26 cellular contexts compared by ENCODE assay signal in genomic region chr12:41234672-41235071, GRCh38. TPM values are rescaled to one million over a fixed set of nuclear protein-coding genes. Genes with fewer than 3 reads are reported as not detected.
"Had no signal": no experiment of that assay in that cellular context is flagged by ENCODE, and none has a peak within 500 bp of the region (broad histone marks: within the 10 kb centered on the region; RNA-seq: fewer than 3 reads in every experiment).

No MANE protein-coding gene starts in this region.

- DNase-seq: activated B cell treated with CpG ODN at 0.5 μM for 24 hours; activated CD4-positive, alpha-beta T cell treated with anti-CD3 and anti-CD28 coated beads for 36 hours; activated CD4-positive, alpha-beta T cell treated with anti-CD3 and anti-CD28 coated beads, Interleukin-2, amount 50 U/mL, for 4 hours; activated CD8-positive, alpha-beta memory T cell treated with anti-CD3 and anti-CD28 coated beads, Interleukin-2, amount 50 U/mL, for 48 hours; activated naive CD4-positive, alpha-beta T cell treated with anti-CD3 and anti-CD28 coated beads for 36 hours; activated T-cell treated with anti-CD3 and anti-CD28 coated beads, Interleukin-2, amount 50 U/mL, for 4 hours; amygdala; colonic mucosa; dorsolateral prefrontal cortex; hippocampal formation; kidney glomerular epithelial cell; left ventricle myocardium inferior; mammary epithelial cell; midbrain; pancreas; psoas muscle; right cardiac atrium; stimulated activated CD4-positive, alpha-beta T cell treated with anti-CD3 and anti-CD28 coated beads, Interleukin-4, amount 100 ng/mL, for 24 hours; stimulated activated naive CD4-positive, alpha-beta T cell treated with Interleukin-2 at 50 U/mL for 16 hours; upper lobe of left lung had no signal

- H3K36me3 ChIP-seq: colonic mucosa, esophagus muscularis mucosa, left ventricle myocardium inferior, pancreas, thoracic aorta, upper lobe of left lung had no signal

- H3K27me3 ChIP-seq: colonic mucosa, dorsolateral prefrontal cortex, esophagus muscularis mucosa, upper lobe of left lung had no signal

- H3K9me3 ChIP-seq: colonic mucosa, esophagus muscularis mucosa, left ventricle myocardium inferior, pancreas, psoas muscle, thoracic aorta, upper lobe of left lung had no signal

- H3K4me3 ChIP-seq: colonic mucosa, dorsolateral prefrontal cortex, esophagus muscularis mucosa, left ventricle myocardium inferior, pancreas, psoas muscle, thoracic aorta, upper lobe of left lung had no signal

- H3K4me1 ChIP-seq: colonic mucosa, left ventricle myocardium inferior, pancreas, psoas muscle, upper lobe of left lung had no signal

RNA-seq across cellular contexts. Expression of gene PDZRN4, which starts 46.6 kb away (rescaled TPM):
- total RNA-seq: activated B cell treated with CpG ODN at 0.5 μM for 24 hours; activated CD4-positive, alpha-beta T cell treated with anti-CD3 and anti-CD28 coated beads for 36 hours; activated CD8-positive, alpha-beta memory T cell treated with anti-CD3 and anti-CD28 coated beads for 36 hours; activated naive CD4-positive, alpha-beta T cell treated with anti-CD3 and anti-CD28 coated beads for 36 hours; activated T-cell treated with anti-CD3 and anti-CD28 coated beads, Interleukin-2, amount 50 U/mL, for 4 hours; activated T-helper 2 cell treated with anti-CD3 and anti-CD28 coated beads, Interferon-gamma antibody, Interleukin-2, Interleukin-4, amounts not matched to agents 10 μg/mL and 5 μg/mL and 100 μg/mL, durations not matched to agents 14 hours and 24 hours and 36 hours; bronchial epithelial cell; mammary epithelial cell; natural killer cell treated with Interleukin-12 subunit alpha and Interleukin-12 subunit beta and Interleukin-15 and Interleukin-18, amount 100 ng/mL, for 72 hours had no signal
- polyA plus RNA-seq: mammary epithelial cell had no signal
